ENCODE assay signal across 22 cellular contexts in the genomic region with DNA sequence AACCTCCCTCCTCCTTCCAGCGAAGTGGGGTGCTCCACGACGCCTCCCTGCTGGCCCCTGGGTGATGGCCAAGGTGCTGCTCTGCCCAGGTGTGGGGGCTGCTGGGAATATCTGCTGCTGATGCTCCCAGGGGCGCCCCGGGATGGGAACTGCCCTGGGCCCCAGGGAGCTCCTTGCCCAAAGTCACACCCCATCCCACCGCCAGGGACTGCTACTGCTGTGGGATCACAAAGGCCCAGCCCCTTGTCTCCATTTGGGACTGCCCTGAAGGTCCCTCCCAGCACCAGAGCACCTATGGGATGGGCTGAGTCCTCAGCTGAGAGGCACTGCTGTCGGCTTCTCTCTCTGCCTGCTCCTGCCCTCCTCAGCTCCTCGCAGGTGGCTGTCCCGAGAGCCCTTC. TPM values are rescaled to one million over a fixed set of nuclear protein-coding genes. Genes with fewer than 3 reads are reported as not detected.
DNase-seq lines count a peak whose midpoint lies in the region; ATAC-seq and TF ChIP-seq lines count a peak whose summit lies in the region.
"Had no signal": no experiment of that assay in that cellular context is flagged by ENCODE, and none has a peak within 500 bp of the region (broad histone marks: within the 10 kb centered on the region; RNA-seq: fewer than 3 reads in every experiment).

No MANE protein-coding gene starts in this region.

- ATAC-seq in WTC11 (peak; percentile 17; the same call in 1 of the 2 replicates), lower lobe of right lung (no peak), HG03571 (IDR thresholded peaks at IDR 0.05; ENCODE audit: unreplicated experiment) (no peak)
- no peak for ATAC-seq in stimulated activated naive B cell treated with anti-CD40 and anti-IgM and Interleukin-4, amounts not matched to agents 10 μg/mL and 1 μg/mL and 100 μg/mL, for 72 hours (replicated peaks)
- ATAC-seq: PC-3 had no signal

- H3K27me3 ChIP-seq in lower lobe of right lung (ENCODE audit: low read depth) = peaks cover 18% of the 10 kb centered on the region
- H3K27me3 ChIP-seq: SJCRH30 had no signal

- intact Hi-C loops in lower lobe of right lung (cut with DNase I) = no loop called here

- TF ChIP-seq CTCF in WTC11 (IDR thresholded peaks at IDR 0.05) = no peak
- TF ChIP-seq CTCF in lower lobe of right lung (IDR thresholded peaks at IDR 0.05) = no peak
- no peak for TF ChIP-seq CTCF in mesothelial cell of epicardium (IDR thresholded peaks at IDR 0.05; ENCODE audit: unreplicated experiment)

- no peak overlapping the region for H3K27ac Mint-ChIP-seq in WTC11
- no peak overlapping the region for H3K27ac Mint-ChIP-seq in stimulated activated naive B cell treated with anti-CD40 and anti-IgM and Interleukin-4, amounts not matched to agents 10 μg/mL and 1 μg/mL and 100 μg/mL, for 72 hours
- no peak overlapping the region for H3K27ac Mint-ChIP-seq in mesothelial cell of epicardium
- H3K27ac Mint-ChIP-seq: CD4-positive, alpha-beta T cell; IgD-negative memory B cell had no signal

- H3K4me1 ChIP-seq in lower lobe of right lung = no peaks in the 10 kb centered on the region
- H3K4me1 ChIP-seq: Caco-2, SJCRH30 had no signal

- H3K27me3 Mint-ChIP-seq in WTC11 (ENCODE audit: low read depth) (no peaks in the 10 kb centered on the region), mesothelial cell of epicardium (ENCODE audit: low read depth) (peaks cover 36% of the 10 kb centered on the region)
- H3K27me3 Mint-ChIP-seq in stimulated activated naive B cell treated with anti-CD40 and anti-IgM and Interleukin-4, amounts not matched to agents 10 μg/mL and 1 μg/mL and 100 μg/mL, for 72 hours = peaks cover 24 to 25% of the 10 kb centered on the region in 2 donors

- H3K27ac ChIP-seq in lower lobe of right lung = no peak overlapping the region
- H3K27ac ChIP-seq: 22Rv1, RWPE1, SJCRH30 had no signal

- H3K36me3 ChIP-seq in lower lobe of right lung = no peaks in the 10 kb centered on the region
- H3K36me3 ChIP-seq: SJCRH30 had no signal

- H3K4me3 ChIP-seq in lower lobe of right lung = no peak overlapping the region
- H3K4me3 ChIP-seq: SJCRH30 had no signal

- H3K36me3 Mint-ChIP-seq in WTC11 (no peaks in the 10 kb centered on the region), mesothelial cell of epicardium (no peaks in the 10 kb centered on the region)
- H3K36me3 Mint-ChIP-seq in stimulated activated naive B cell treated with anti-CD40 and anti-IgM and Interleukin-4, amounts not matched to agents 10 μg/mL and 1 μg/mL and 100 μg/mL, for 72 hours = no peaks in the 10 kb centered on the region

- POLR2A ChIA-PET in WTC11 (lab: Charles Lee) = interaction anchor here (1.1 kb wide), 1 partner anchor 16 kb away, joined by 5 read pairs; no protein-coding TSS in a partner anchor

- H3K9me3 Mint-ChIP-seq in WTC11 = no peaks in the 10 kb centered on the region
- H3K9me3 Mint-ChIP-seq in stimulated activated naive B cell treated with anti-CD40 and anti-IgM and Interleukin-4, amounts not matched to agents 10 μg/mL and 1 μg/mL and 100 μg/mL, for 72 hours = peaks cover 0 to 1% of the 10 kb centered on the region in 2 donors
- no peaks in the 10 kb centered on the region for H3K9me3 Mint-ChIP-seq in mesothelial cell of epicardium
- H3K9me3 Mint-ChIP-seq: CD4-positive, alpha-beta T cell had no signal

- no peak overlapping the region for H3K4me3 Mint-ChIP-seq in WTC11
- H3K4me3 Mint-ChIP-seq in stimulated activated naive B cell treated with anti-CD40 and anti-IgM and Interleukin-4, amounts not matched to agents 10 μg/mL and 1 μg/mL and 100 μg/mL, for 72 hours = no peak overlapping the region
- H3K4me3 Mint-ChIP-seq in mesothelial cell of epicardium = no peak overlapping the region
- H3K4me3 Mint-ChIP-seq: CD4-positive, alpha-beta T cell; IgD-negative memory B cell had no signal

- CTCF ChIA-PET in WTC11 (lab: Charles Lee) = interaction anchor here (0.6 to 0.7 kb wide), 4 partner anchors 12 to 1424 kb away, joined by 3 to 4 read pairs (median 3); no protein-coding TSS in a partner anchor

- H3K4me1 Mint-ChIP-seq in WTC11 = peaks cover 73% of the 10 kb centered on the region
- H3K4me1 Mint-ChIP-seq in stimulated activated naive B cell treated with anti-CD40 and anti-IgM and Interleukin-4, amounts not matched to agents 10 μg/mL and 1 μg/mL and 100 μg/mL, for 72 hours = no peaks in the 10 kb centered on the region
- H3K4me1 Mint-ChIP-seq in mesothelial cell of epicardium = peaks cover 18% of the 10 kb centered on the region

- DNase-seq in activated CD8-positive, alpha-beta memory T cell treated with anti-CD3 and anti-CD28 coated beads, Interleukin-2, amount 50 U/mL, for 48 hours = peak; percentile 4
- DNase-seq in activated CD8-positive, alpha-beta memory T cell treated with anti-CD3 and anti-CD28 coated beads, Interleukin-2, amount 50 U/mL, for 4 hours = no peak
- DNase-seq in WTC11 (ENCODE audit: low spot score) (no peak), lower lobe of right lung (peak; percentile 17), medulla oblongata (ENCODE audit: extremely low spot score) (no peak), mesothelial cell of epicardium (ENCODE audit: low spot score in 2 of 2, unreplicated experiment in 2 of 2) (no peak)
- DNase-seq in stimulated activated naive B cell treated with anti-CD40 and anti-IgM and Interleukin-4, amounts not matched to agents 10 μg/mL and 1 μg/mL and 100 μg/mL, for 72 hours = no peak
- DNase-seq: Caco-2; CD4-positive, alpha-beta T cell; EL; Karpas-422; NCI-H1048; NCI-H1436; NCI-H1930; NCI-H526; PC-3; SJCRH30 had no signal

- H3K9me3 ChIP-seq in lower lobe of right lung = no peaks in the 10 kb centered on the region
- H3K9me3 ChIP-seq: Caco-2, SJCRH30 had no signal

TF ChIP-seq in WTC11, 78 proteins besides CTCF, POLR2A, EP300 and RAD21 (continues in another document):
- no peak for TF ChIP-seq TEAD4 (CRISPR knock-in tag; IDR thresholded peaks at IDR 0.05)
- TF ChIP-seq HMGA2 (CRISPR knock-in tag; IDR thresholded peaks at IDR 0.05) = no peak
- TF ChIP-seq ZNF416 (CRISPR knock-in tag; IDR thresholded peaks at IDR 0.05) = no peak
- TF ChIP-seq, protein P1, sequence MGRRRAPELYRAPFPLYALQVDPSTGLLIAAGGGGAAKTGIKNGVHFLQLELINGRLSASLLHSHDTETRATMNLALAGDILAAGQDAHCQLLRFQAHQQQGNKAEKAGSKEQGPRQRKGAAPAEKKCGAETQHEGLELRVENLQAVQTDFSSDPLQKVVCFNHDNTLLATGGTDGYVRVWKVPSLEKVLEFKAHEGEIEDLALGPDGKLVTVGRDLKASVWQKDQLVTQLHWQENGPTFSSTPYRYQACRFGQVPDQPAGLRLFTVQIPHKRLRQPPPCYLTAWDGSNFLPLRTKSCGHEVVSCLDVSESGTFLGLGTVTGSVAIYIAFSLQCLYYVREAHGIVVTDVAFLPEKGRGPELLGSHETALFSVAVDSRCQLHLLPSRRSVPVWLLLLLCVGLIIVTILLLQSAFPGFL (CRISPR knock-in tag; IDR thresholded peaks at IDR 0.05; ENCODE audit: borderline replicate concordance) = no peak
- TF ChIP-seq, protein P2, sequence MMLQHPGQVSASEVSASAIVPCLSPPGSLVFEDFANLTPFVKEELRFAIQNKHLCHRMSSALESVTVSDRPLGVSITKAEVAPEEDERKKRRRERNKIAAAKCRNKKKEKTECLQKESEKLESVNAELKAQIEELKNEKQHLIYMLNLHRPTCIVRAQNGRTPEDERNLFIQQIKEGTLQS (CRISPR knock-in tag; conservative IDR thresholded peaks at IDR 0.05) = no peak
- TF ChIP-seq, protein P3, sequence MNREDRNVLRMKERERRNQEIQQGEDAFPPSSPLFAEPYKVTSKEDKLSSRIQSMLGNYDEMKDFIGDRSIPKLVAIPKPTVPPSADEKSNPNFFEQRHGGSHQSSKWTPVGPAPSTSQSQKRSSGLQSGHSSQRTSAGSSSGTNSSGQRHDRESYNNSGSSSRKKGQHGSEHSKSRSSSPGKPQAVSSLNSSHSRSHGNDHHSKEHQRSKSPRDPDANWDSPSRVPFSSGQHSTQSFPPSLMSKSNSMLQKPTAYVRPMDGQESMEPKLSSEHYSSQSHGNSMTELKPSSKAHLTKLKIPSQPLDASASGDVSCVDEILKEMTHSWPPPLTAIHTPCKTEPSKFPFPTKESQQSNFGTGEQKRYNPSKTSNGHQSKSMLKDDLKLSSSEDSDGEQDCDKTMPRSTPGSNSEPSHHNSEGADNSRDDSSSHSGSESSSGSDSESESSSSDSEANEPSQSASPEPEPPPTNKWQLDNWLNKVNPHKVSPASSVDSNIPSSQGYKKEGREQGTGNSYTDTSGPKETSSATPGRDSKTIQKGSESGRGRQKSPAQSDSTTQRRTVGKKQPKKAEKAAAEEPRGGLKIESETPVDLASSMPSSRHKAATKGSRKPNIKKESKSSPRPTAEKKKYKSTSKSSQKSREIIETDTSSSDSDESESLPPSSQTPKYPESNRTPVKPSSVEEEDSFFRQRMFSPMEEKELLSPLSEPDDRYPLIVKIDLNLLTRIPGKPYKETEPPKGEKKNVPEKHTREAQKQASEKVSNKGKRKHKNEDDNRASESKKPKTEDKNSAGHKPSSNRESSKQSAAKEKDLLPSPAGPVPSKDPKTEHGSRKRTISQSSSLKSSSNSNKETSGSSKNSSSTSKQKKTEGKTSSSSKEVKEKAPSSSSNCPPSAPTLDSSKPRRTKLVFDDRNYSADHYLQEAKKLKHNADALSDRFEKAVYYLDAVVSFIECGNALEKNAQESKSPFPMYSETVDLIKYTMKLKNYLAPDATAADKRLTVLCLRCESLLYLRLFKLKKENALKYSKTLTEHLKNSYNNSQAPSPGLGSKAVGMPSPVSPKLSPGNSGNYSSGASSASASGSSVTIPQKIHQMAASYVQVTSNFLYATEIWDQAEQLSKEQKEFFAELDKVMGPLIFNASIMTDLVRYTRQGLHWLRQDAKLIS (CRISPR knock-in tag; IDR thresholded peaks at IDR 0.05; ENCODE audit: borderline replicate concordance) = no peak
- TF ChIP-seq, protein P4, sequence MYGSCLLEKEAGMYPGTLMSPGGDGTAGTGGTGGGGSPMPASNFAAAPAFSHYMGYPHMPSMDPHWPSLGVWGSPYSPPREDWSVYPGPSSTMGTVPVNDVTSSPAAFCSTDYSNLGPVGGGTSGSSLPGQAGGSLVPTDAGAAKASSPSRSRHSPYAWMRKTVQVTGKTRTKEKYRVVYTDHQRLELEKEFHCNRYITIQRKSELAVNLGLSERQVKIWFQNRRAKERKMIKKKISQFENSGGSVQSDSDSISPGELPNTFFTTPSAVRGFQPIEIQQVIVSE (CRISPR knock-in tag; IDR thresholded peaks at IDR 0.05; ENCODE audit: borderline replicate concordance) = no peak
- TF ChIP-seq, protein P5, sequence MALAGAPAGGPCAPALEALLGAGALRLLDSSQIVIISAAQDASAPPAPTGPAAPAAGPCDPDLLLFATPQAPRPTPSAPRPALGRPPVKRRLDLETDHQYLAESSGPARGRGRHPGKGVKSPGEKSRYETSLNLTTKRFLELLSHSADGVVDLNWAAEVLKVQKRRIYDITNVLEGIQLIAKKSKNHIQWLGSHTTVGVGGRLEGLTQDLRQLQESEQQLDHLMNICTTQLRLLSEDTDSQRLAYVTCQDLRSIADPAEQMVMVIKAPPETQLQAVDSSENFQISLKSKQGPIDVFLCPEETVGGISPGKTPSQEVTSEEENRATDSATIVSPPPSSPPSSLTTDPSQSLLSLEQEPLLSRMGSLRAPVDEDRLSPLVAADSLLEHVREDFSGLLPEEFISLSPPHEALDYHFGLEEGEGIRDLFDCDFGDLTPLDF (CRISPR knock-in tag; IDR thresholded peaks at IDR 0.05) = no peak

RNA-seq across cellular contexts. Expression of a gene that starts 19.0 kb away (rescaled TPM):
- 22.8 to 33.5 TPM (median 23.8 TPM) in 3 replicates for total RNA-seq in WTC11 (2021)
- total RNA-seq in lower lobe of right lung = not detected
- 25.8 to 26.6 TPM (median 26.0 TPM) in 3 replicates for total RNA-seq in mesothelial cell of epicardium
- total RNA-seq: Caco-2; CD4-positive, alpha-beta T cell; MCF 10A had no signal

Comparison
In these comparisons a context has a peak if more than half of its experiments do, and no peak if none do; other contexts are left out.
1. DNase-seq: peak in activated CD8-positive, alpha-beta memory T cell treated with anti-CD3 and anti-CD28 coated beads, Interleukin-2, amount 50 U/mL, for 48 hours (single experiment) and lower lobe of right lung (single experiment); none in activated CD8-positive, alpha-beta memory T cell treated with anti-CD3 and anti-CD28 coated beads, Interleukin-2, amount 50 U/mL, for 4 hours (single experiment), WTC11 (single experiment), medulla oblongata (single experiment), stimulated activated naive B cell treated with anti-CD40 and anti-IgM and Interleukin-4, amounts not matched to agents 10 μg/mL and 1 μg/mL and 100 μg/mL, for 72 hours (single experiment) and mesothelial cell of epicardium (0 of 2).
2. RNA of a gene that starts 19.0 kb away (total RNA-seq): 22.8 to 33.5 TPM in WTC11 and 25.8 to 26.6 TPM in mesothelial cell of epicardium; not detected in lower lobe of right lung (single experiment); every median in the first group is over 10 times any median in the second.